In the genomic region with DNA sequence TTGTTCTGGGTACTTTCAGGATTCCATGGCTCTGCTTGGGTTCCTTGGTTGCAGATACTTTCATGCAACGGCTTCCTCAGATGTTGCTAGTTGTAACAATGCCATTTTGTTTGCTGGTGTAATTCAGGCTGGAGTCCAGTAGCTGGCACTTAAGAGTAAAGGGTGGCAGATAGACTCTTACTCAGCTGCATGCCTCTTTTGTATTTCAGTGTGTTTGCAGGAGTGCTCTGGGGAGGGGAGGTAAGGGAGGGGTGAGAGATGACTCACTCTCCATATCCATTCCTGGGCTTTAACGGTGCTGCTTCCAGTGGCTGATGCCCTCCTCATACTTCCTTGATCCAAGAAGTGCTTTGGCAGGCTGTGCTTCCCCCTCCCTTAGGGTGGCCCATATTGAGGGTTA, we compare ENCODE assay signal across 11 cellular contexts.
A peak's percentile ranks its signal among the peaks of the same experiment; 100 is the strongest.
DNase-seq lines count a peak whose midpoint lies in the region; ATAC-seq, FAIRE-seq and TF ChIP-seq lines count a peak whose summit lies in the region.
"Had no signal": no experiment of that assay in that cellular context is flagged by ENCODE, and none has a peak within 500 bp of the region (broad histone marks: within the 10 kb centered on the region; RNA-seq: fewer than 3 reads in every experiment).

No MANE protein-coding gene starts in this region.

- no peak overlapping the region for H3K18ac ChIP-seq in H1 (ENCODE audit: extremely low read depth, low read length)

- no peaks in the 10 kb centered on the region for H3K79me1 ChIP-seq in H1 (ENCODE audit: low read depth, low read length)

- DNase-seq in GM06990 (ENCODE audit: extremely low read depth, insufficient read length): no peak
- DNase-seq in NCI-H69 (lab: John Stamatoyannopoulos, UW): peak; percentile 87
- peak in 1 of 2 experiments; percentile 21 for DNase-seq in H1 (ENCODE audit: low read depth in 1 of 2, low spot score in 2 of 2)
- peak; percentile 85 for DNase-seq in non-pigmented ciliary epithelial cell (ENCODE audit: low read depth)
- DNase-seq in Peyer's patch: no peak
- DNase-seq: activated CD8-positive, alpha-beta memory T cell treated with anti-CD3 and anti-CD28 coated beads for 24 hours; stimulated activated CD4-positive, alpha-beta T cell treated with anti-CD3 and anti-CD28 coated beads, Interleukin-4, amount 100 ng/mL, for 24 hours had no signal

- 81% methylated on average over 2 of the region's 2 CpGs; no CpG with 5 or more reads in 1 of the 2 experiments for WGBS in H1 (ENCODE audit: extremely low coverage in 1 of 2, insufficient coverage in 1 of 2, insufficient read length in 1 of 2, insufficient replicate concordance in 2 of 2, low coverage in 1 of 2, low lambda C conversion rate in 2 of 2, missing lambda C conversion rate in 1 of 2), 2 experiments

- peak; percentile 29 for TF ChIP-seq CTCF in GM06990 (IDR thresholded peaks at IDR 0.05; ENCODE audit: insufficient read depth, low read length, poor library complexity, severe bottlenecking)
- no peak for TF ChIP-seq CTCF in H1 (IDR thresholded peaks at IDR 0.05; ENCODE audit: control extremely low read depth in 1 of 3, insufficient read depth in 1 of 3, low read depth in 1 of 3, low read length in 3 of 3)
- TF ChIP-seq CTCF in Peyer's patch (IDR thresholded peaks at IDR 0.05): no peak

- H3K4me2 ChIP-seq in H1 (ENCODE audit: insufficient read depth in 1 of 2, low read depth in 2 of 2, low read length in 2 of 2): no peak overlapping the region

- H3K23me2 ChIP-seq in H1 (ENCODE audit: low read depth, low read length): no peaks in the 10 kb centered on the region

- no peak for FAIRE-seq in H1 (lab: Jason Lieb, UNC)
- FAIRE-seq: frontal cortex had no signal

- H4K8ac ChIP-seq in H1 (ENCODE audit: extremely low read depth, insufficient read depth, low read length): no peak overlapping the region

- H3K4me1 ChIP-seq in H1 (replicated peaks in 1 of 4; ENCODE audit: control insufficient read depth in 3 of 4, insufficient read depth in 4 of 4, low read length in 3 of 4): no peaks in the 10 kb centered on the region
- H3K4me1 ChIP-seq in Peyer's patch: no peaks in the 10 kb centered on the region

- CTCF ChIA-PET in H1 (lab: Charles Lee; ENCODE audit: partially characterized antibody): interaction anchor here (0.6 to 1.0 kb wide), 2 partner anchors 11 to 1720 kb away, joined by 3 to 4 read pairs; no protein-coding TSS in a partner anchor

- POLR2A ChIA-PET in H1 (lab: Charles Lee; ENCODE audit: partially characterized antibody): no interaction called here

- H3K14ac ChIP-seq in H1 (ENCODE audit: insufficient read length): no peak overlapping the region

- no peak overlapping the region for H2BK15ac ChIP-seq in H1 (ENCODE audit: low read length)

- H3K36me3 ChIP-seq in GM06990 (ENCODE audit: control insufficient read depth, insufficient read depth, low read length): no peaks in the 10 kb centered on the region
- no peaks in the 10 kb centered on the region for H3K36me3 ChIP-seq in H1 (ENCODE audit: control insufficient read depth in 2 of 4, insufficient read depth in 4 of 4, low read length in 3 of 4)
- H3K36me3 ChIP-seq in Peyer's patch: no peaks in the 10 kb centered on the region

- H2BK20ac ChIP-seq in H1 (ENCODE audit: low read length): no peak overlapping the region

- H3K4me3 ChIP-seq in GM06990 (replicated peaks; ENCODE audit: low read depth, low read length): no peak overlapping the region
- no peak overlapping the region for H3K4me3 ChIP-seq in H1 (ENCODE audit: extremely low read depth in 1 of 4, insufficient read depth in 2 of 4, low read depth in 3 of 4, low read length in 4 of 4)
- H3K4me3 ChIP-seq in Peyer's patch: no peak overlapping the region

- H4K20me1 ChIP-seq in H1 (replicated peaks in 1 of 2; ENCODE audit: control insufficient read depth in 1 of 2, insufficient read depth in 2 of 2, low read length in 2 of 2): no peaks in the 10 kb centered on the region

- no peak overlapping the region for H3K4ac ChIP-seq in H1 (replicated peaks; ENCODE audit: insufficient read length, low read depth, low read length)

- H3K27ac ChIP-seq in H1 (ENCODE audit: low read depth, low read length): no peak overlapping the region
- no peak overlapping the region for H3K27ac ChIP-seq in Peyer's patch

- H3K27me3 ChIP-seq in GM06990 (replicated peaks; ENCODE audit: control insufficient read depth, insufficient read depth, low read length) (no peaks in the 10 kb centered on the region), H1 (replicated peaks in 1 of 4; ENCODE audit: control insufficient read depth in 3 of 4, extremely low read depth in 1 of 4, insufficient read depth in 3 of 4, low read length in 3 of 4) (no peaks in the 10 kb centered on the region), Peyer's patch (no peaks in the 10 kb centered on the region)

- ATAC-seq in GM21390 (IDR thresholded peaks at IDR 0.05; ENCODE audit: unreplicated experiment) (no peak), GM19395 (IDR thresholded peaks at IDR 0.05; ENCODE audit: unreplicated experiment) (no peak), GM21737 (IDR thresholded peaks at IDR 0.05; ENCODE audit: unreplicated experiment) (no peak)

- TF ChIP-seq RAD21 in H1 (IDR thresholded peaks at IDR 0.05 in 1 of 2, conservative IDR thresholded peaks at IDR 0.05 in 1 of 2; ENCODE audit: low read depth in 2 of 2, low read length in 2 of 2): peak; percentile 22 to 26; a peak in 2 of 4 replicates

- peaks cover 10% of the 10 kb centered on the region in 2 experiments; a peak in 2 of 4 replicates for H3K9me3 ChIP-seq in H1 (ENCODE audit: insufficient read depth in 2 of 2, low read depth in 1 of 2, low read length in 1 of 2)
- no peaks in the 10 kb centered on the region for H3K9me3 ChIP-seq in Peyer's patch

- no peak for TF ChIP-seq EP300 in H1 (IDR thresholded peaks at IDR 0.05; ENCODE audit: borderline replicate concordance in 1 of 2, low read depth in 2 of 2, low read length in 2 of 2)

- no peak overlapping the region for H4K91ac ChIP-seq in H1 (replicated peaks; ENCODE audit: insufficient read length, low read length)

- no peak overlapping the region for H2BK12ac ChIP-seq in H1 (ENCODE audit: low read depth, low read length)

- no peak overlapping the region for H3K9ac ChIP-seq in H1 (replicated peaks in 1 of 4; ENCODE audit: extremely low read depth in 1 of 4, low read depth in 3 of 4, low read length in 3 of 4)

- H2BK5ac ChIP-seq in H1 (ENCODE audit: low read depth, low read length): no peak overlapping the region

- no peak overlapping the region for H2BK120ac ChIP-seq in H1 (replicated peaks; ENCODE audit: low read depth, low read length)

- TF ChIP-seq POLR2A in H1 (IDR thresholded peaks at IDR 0.05; ENCODE audit: control extremely low read depth in 1 of 2, low read depth in 2 of 2, low read length in 2 of 2) (no peak), Peyer's patch (IDR thresholded peaks at IDR 0.05) (no peak)

- no peak overlapping the region for H3K23ac ChIP-seq in H1 (ENCODE audit: insufficient read length)

- no peak overlapping the region for H3K56ac ChIP-seq in H1 (replicated peaks; ENCODE audit: insufficient read length, low read depth, low read length)

- peak overlapping the region; percentile 5; the same call in 1 of the 2 replicates for H2AFZ ChIP-seq in H1 (ENCODE audit: low read length)

- no peaks in the 10 kb centered on the region for H3K79me2 ChIP-seq in H1 (ENCODE audit: control insufficient read depth in 1 of 2, insufficient read depth in 2 of 2, low read length in 2 of 2)

- no peak overlapping the region for H2AK5ac ChIP-seq in H1 (ENCODE audit: low read depth, low read length)

- H4K5ac ChIP-seq in H1 (ENCODE audit: insufficient read length, low read depth, low read length): no peak overlapping the region

TF ChIP-seq in H1, 55 proteins besides CTCF, POLR2A, EP300 and RAD21:
- TF ChIP-seq JUND (IDR thresholded peaks at IDR 0.05; ENCODE audit: low read length) (peak; percentile 65; the same call in 1 of the 2 replicates), BCL11A (IDR thresholded peaks at IDR 0.05; ENCODE audit: low read depth in 2 of 2, low read length in 2 of 2) (no peak)
TF ChIP-seq in H1: peak in this region for 1.

Comparison
In these comparisons a context has a peak if more than half of its experiments do, and no peak if none do; other contexts are left out.
1. DNase-seq: peak in NCI-H69 (single experiment) and non-pigmented ciliary epithelial cell (single experiment); none in GM06990 (single experiment) and Peyer's patch (0 of 3).